Comparison of ENCODE assay signal across 8 cellular contexts in genomic region chr13:27170221-27170520, GRCh38. TPM values are rescaled to one million over a fixed set of nuclear protein-coding genes. Genes with fewer than 3 reads are reported as not detected.
DNase-seq lines count a peak whose midpoint lies in the region; ATAC-seq and TF ChIP-seq lines count a peak whose summit lies in the region.

No MANE protein-coding gene starts in this region.

- 0 out of 3 replicates have a peak, but pooled peaks have one; percentile 5 for ATAC-seq in RWPE2 (ENCODE audit: low read depth)
- no peak for ATAC-seq in GM18498 (IDR thresholded peaks at IDR 0.05; ENCODE audit: unreplicated experiment)

- H3K4me3 ChIP-seq in RWPE2 (ENCODE audit: severe bottlenecking) (peak overlapping the region; percentile 67), esophagus squamous epithelium (peak overlapping the region; percentile 68 to 97 (median 89))

- H3K9me3 ChIP-seq in RWPE2 (ENCODE audit: severe bottlenecking) (no peaks in the 10 kb centered on the region), esophagus squamous epithelium (no peaks in the 10 kb centered on the region)

- peak overlapping the region; percentile 90 for H3K4me3 Mint-ChIP-seq in activated CD4-positive, alpha-beta T cell treated with anti-CD3 and anti-CD28 coated beads, Interleukin-2, amount 10 ng/mL, durations not matched to agents 7 days and 5 days
- H3K4me3 Mint-ChIP-seq in progenitor cell of endocrine pancreas (ENCODE audit: low read depth): peak overlapping the region; percentile 90

- intact Hi-C loops in esophagus squamous epithelium (cut with DNase I): loop anchor here (10.0 kb wide), 2 partner anchors 85 to 185 kb away; partner anchors contain the start of gene RPL21

- no peaks in the 10 kb centered on the region for H3K9me3 Mint-ChIP-seq in activated CD4-positive, alpha-beta T cell treated with anti-CD3 and anti-CD28 coated beads, Interleukin-2, amount 10 ng/mL, durations not matched to agents 7 days and 5 days
- H3K9me3 Mint-ChIP-seq in progenitor cell of endocrine pancreas (ENCODE audit: low read depth): no peaks in the 10 kb centered on the region

- H3K27ac ChIP-seq in RWPE2 (ENCODE audit: poor library complexity, severe bottlenecking) (peak overlapping the region; percentile 79), esophagus squamous epithelium (peak overlapping the region; percentile 84 to 98 (median 96))

- no peaks in the 10 kb centered on the region for H3K27me3 Mint-ChIP-seq in activated CD4-positive, alpha-beta T cell treated with anti-CD3 and anti-CD28 coated beads, Interleukin-2, amount 10 ng/mL, durations not matched to agents 7 days and 5 days
- H3K27me3 Mint-ChIP-seq in progenitor cell of endocrine pancreas: no peaks in the 10 kb centered on the region

- peak overlapping the region; percentile 96 for H3K27ac Mint-ChIP-seq in activated CD4-positive, alpha-beta T cell treated with anti-CD3 and anti-CD28 coated beads, Interleukin-2, amount 10 ng/mL, durations not matched to agents 7 days and 5 days
- H3K27ac Mint-ChIP-seq in progenitor cell of endocrine pancreas: peak overlapping the region; percentile 97

- H3K4me1 ChIP-seq in RWPE2 (ENCODE audit: insufficient read depth, poor library complexity, severe bottlenecking) (peaks cover 24% of the 10 kb centered on the region), esophagus squamous epithelium (peaks cover 22 to 80% (median 27%) of the 10 kb centered on the region in 3 donors)

- no peaks in the 10 kb centered on the region for H3K36me3 Mint-ChIP-seq in activated CD4-positive, alpha-beta T cell treated with anti-CD3 and anti-CD28 coated beads, Interleukin-2, amount 10 ng/mL, durations not matched to agents 7 days and 5 days (ENCODE audit: low read depth)
- H3K36me3 Mint-ChIP-seq in progenitor cell of endocrine pancreas (ENCODE audit: insufficient read depth): no peaks in the 10 kb centered on the region

- H3K4me1 Mint-ChIP-seq in activated CD4-positive, alpha-beta T cell treated with anti-CD3 and anti-CD28 coated beads, Interleukin-2, amount 10 ng/mL, durations not matched to agents 7 days and 5 days: peaks cover 46% of the 10 kb centered on the region
- peaks cover 26% of the 10 kb centered on the region for H3K4me1 Mint-ChIP-seq in progenitor cell of endocrine pancreas (ENCODE audit: low read depth)

- DNase-seq in activated CD4-positive, alpha-beta T cell treated with anti-CD3 and anti-CD28 coated beads, Interleukin-2, amount 10 ng/mL, durations not matched to agents 7 days and 5 days: no peak
- DNase-seq in activated CD4-positive, alpha-beta T cell treated with anti-CD3 and anti-CD28 coated beads, Interleukin-2, amount 50 U/mL, for 48 hours: no peak
- DNase-seq in RWPE2 (ENCODE audit: low spot score): no peak
- no peak for DNase-seq in esophagus squamous epithelium (lab: John Stamatoyannopoulos, UW)
- DNase-seq in progenitor cell of endocrine pancreas (ENCODE audit: low spot score, unreplicated experiment): no peak
- DNase-seq in activated CD8-positive, alpha-beta memory T cell treated with anti-CD3 and anti-CD28 coated beads for 24 hours: no peak
- no peak for DNase-seq in NCI-H226

- H3K36me3 ChIP-seq in RWPE2 (ENCODE audit: low read depth) (no peaks in the 10 kb centered on the region), esophagus squamous epithelium (no peaks in the 10 kb centered on the region)

- CTCF ChIA-PET in activated CD4-positive, alpha-beta T cell treated with anti-CD3 and anti-CD28 coated beads, Interleukin-2, amount 10 ng/mL, durations not matched to agents 7 days and 5 days (lab: Charles Lee): interaction anchor here (0.9 kb wide), 2 partner anchors 9 to 23 kb away, joined by 3 to 4 read pairs; no protein-coding TSS in a partner anchor

- H3K27me3 ChIP-seq in RWPE2 (ENCODE audit: insufficient read depth, poor library complexity, severe bottlenecking): no peaks in the 10 kb centered on the region
- H3K27me3 ChIP-seq in esophagus squamous epithelium: no peaks in the 10 kb centered on the region

- TF ChIP-seq CTCF in RWPE2 (IDR thresholded peaks at IDR 0.05; ENCODE audit: poor library complexity, severe bottlenecking): no peak
- TF ChIP-seq CTCF in esophagus squamous epithelium (IDR thresholded peaks at IDR 0.05): peak in 1 of 6 experiments; percentile 37
- TF ChIP-seq CTCF in progenitor cell of endocrine pancreas (IDR thresholded peaks at IDR 0.05; ENCODE audit: unreplicated experiment): no peak

- POLR2A ChIA-PET in activated CD4-positive, alpha-beta T cell treated with anti-CD3 and anti-CD28 coated beads, Interleukin-2, amount 10 ng/mL, durations not matched to agents 7 days and 5 days (lab: Charles Lee): no interaction called here

- TF ChIP-seq POLR2A in esophagus squamous epithelium (IDR thresholded peaks at IDR 0.05): no peak

- WGBS in esophagus squamous epithelium, 2 donors: 8 to 13% methylated on average over 4 of the region's 4 CpGs

RNA-seq across cellular contexts. Expression of gene USP12, which starts 1.4 kb away (rescaled TPM):
- total RNA-seq in activated CD4-positive, alpha-beta T cell treated with anti-CD3 and anti-CD28 coated beads, Interleukin-2, amount 10 ng/mL, durations not matched to agents 7 days and 5 days: 10 to 100 TPM; 18.7 to 20.7 TPM
- total RNA-seq in esophagus squamous epithelium: 10 to 100 TPM in 3 of 4 donors, 1 to 10 TPM in 1; 3.9 to 31.7 (median 13.6) TPM
- 29.8 and 30.8 TPM in 2 replicates for total RNA-seq in progenitor cell of endocrine pancreas
